ENCODE assay signal across 1 cellular context in genomic region chr4:105415281-105415744, GRCh38.
TF ChIP-seq lines count a peak whose summit lies in the region.

No MANE protein-coding gene starts in this region.

TF ChIP-seq in GM23338, 12 proteins besides CTCF, POLR2A, EP300 and RAD21 (continued from another document):
- no peak for TF ChIP-seq REST (IDR thresholded peaks at IDR 0.05; ENCODE audit: unreplicated experiment)
- TF ChIP-seq POLR2AphosphoS5 (IDR thresholded peaks at IDR 0.05; ENCODE audit: low read depth), result no peak
- TF ChIP-seq JUNB (IDR thresholded peaks at IDR 0.05; ENCODE audit: unreplicated experiment), result no peak
- TF ChIP-seq NANOG (IDR thresholded peaks at IDR 0.05; ENCODE audit: borderline replicate concordance), result no peak
- TF ChIP-seq ETS1 (IDR thresholded peaks at IDR 0.05), result no peak
- no peak for TF ChIP-seq EZH2 (IDR thresholded peaks at IDR 0.05; ENCODE audit: low read depth, unreplicated experiment)
- TF ChIP-seq ZNF462 (CRISPR knock-in tag; IDR thresholded peaks at IDR 0.05), result no peak
- TF ChIP-seq ZNF114 (CRISPR knock-in tag; IDR thresholded peaks at IDR 0.05), result no peak
